8 cellular contexts compared by ENCODE assay signal in genomic region chr2:96267159-96267971, GRCh38. TPM values are rescaled to one million over a fixed set of nuclear protein-coding genes. Genes with fewer than 3 reads are reported as not detected.
DNase-seq lines count a peak whose midpoint lies in the region; ATAC-seq, FAIRE-seq and TF ChIP-seq lines count a peak whose summit lies in the region.

No MANE protein-coding gene starts in this region.

- ATAC-seq in GM18505 (IDR thresholded peaks at IDR 0.05; ENCODE audit: unreplicated experiment) = no peak

- FAIRE-seq in small intestine (lab: Jason Lieb, UNC) = no peak

- H3K4me1 ChIP-seq in small intestine (ENCODE audit: control insufficient read depth in 2 of 2, insufficient read depth in 1 of 2, low read depth in 1 of 2, low read length in 1 of 2) = peaks cover 8 to 10% of the 10 kb centered on the region in 2 donors

- 45 to 61% (median 49%) methylated on average over 12 of the region's 12 CpGs for WGBS in small intestine, 3 donors

- DNase-seq in SKM-1 treated with dmso at 0.1 percent for 144 hours (lab: John Stamatoyannopoulos, UW; ENCODE audit: unreplicated experiment) (peak; percentile 29), SKM-1 (lab: John Stamatoyannopoulos, UW; ENCODE audit: unreplicated experiment) (no peak), NCI-H2196 (lab: John Stamatoyannopoulos, UW; ENCODE audit: unreplicated experiment) (peak; percentile 49), activated T-cell treated with anti-CD3 and anti-CD28 coated beads for 24 hours (ENCODE audit: low read depth) (peak; percentile 48), fibroblast of peridontal ligament (ENCODE audit: extremely low read depth) (peak; percentile 34), small intestine (peak; percentile 48), inferior parietal cortex (ENCODE audit: extremely low spot score) (no peak)

- no peak overlapping the region for H3K4me3 ChIP-seq in small intestine (ENCODE audit: low read depth in 1 of 2, low read length in 2 of 2)

- peaks cover 11 to 14% of the 10 kb centered on the region in 2 donors for H3K36me3 ChIP-seq in small intestine (ENCODE audit: control insufficient read depth in 2 of 2, insufficient read depth in 2 of 2, low read length in 2 of 2)

- no peak for TF ChIP-seq POLR2A in GM18505 (IDR thresholded peaks at IDR 0.05; ENCODE audit: borderline replicate concordance, extremely low read depth, insufficient read depth, insufficient read length)

- H3K9me3 ChIP-seq in small intestine (ENCODE audit: control insufficient read depth, low read depth) = no peaks in the 10 kb centered on the region

- H3K27me3 ChIP-seq in small intestine (ENCODE audit: control insufficient read depth in 2 of 2, insufficient read depth in 2 of 2, low read length in 2 of 2) = no peaks in the 10 kb centered on the region

- no peak overlapping the region for H3K27ac ChIP-seq in small intestine (ENCODE audit: low read depth in 1 of 2, low read length in 1 of 2)

RNA-seq across cellular contexts. Expression of gene CIAO1, which starts 1.3 kb away (rescaled TPM):
- 10 to 100 TPM; 50.3 to 59.9 (median 53.2) TPM for polyA plus RNA-seq in small intestine

RNA-seq across cellular contexts. Expression of gene TMEM127, which starts 1.6 kb away (rescaled TPM):
- polyA plus RNA-seq in small intestine = 10 to 100 TPM; 12.1 to 27.6 (median 14.6) TPM

RNA-seq across cellular contexts. Expression of gene SNRNP200, which starts 38.0 kb away (rescaled TPM):
- polyA plus RNA-seq in small intestine = 10 to 100 TPM; 55.4 to 72.0 (median 61.7) TPM

RNA-seq across cellular contexts. Expression of gene ITPRIPL1, which starts 57.8 kb away (rescaled TPM):
- polyA plus RNA-seq in small intestine = under 1 TPM in 2 of 3 donors, not detected in 1; 0.27 to 0.92 TPM

RNA-seq across cellular contexts. Expression of gene STARD7, which starts 58.7 kb away (rescaled TPM):
- polyA plus RNA-seq in small intestine = 10 to 100 TPM; 44.5 to 84.5 (median 48.9) TPM

Comparison
In these comparisons a context has a peak if more than half of its experiments do, and no peak if none do; other contexts are left out.
1. DNase-seq: peak in SKM-1 treated with dmso at 0.1 percent for 144 hours (single experiment), NCI-H2196 (single experiment), activated T-cell treated with anti-CD3 and anti-CD28 coated beads for 24 hours (single experiment), fibroblast of peridontal ligament (single experiment) and small intestine (single experiment); none in SKM-1 (single experiment) and inferior parietal cortex (single experiment).